In genomic region chr3:174614046-174614445, GRCh38 we compare ENCODE assay signal across 23 cellular contexts.
DNase-seq lines count a peak whose midpoint lies in the region; FAIRE-seq and TF ChIP-seq lines count a peak whose summit lies in the region.
"Had no signal": no experiment of that assay in that cellular context is flagged by ENCODE, and none has a peak within 500 bp of the region (broad histone marks: within the 10 kb centered on the region; RNA-seq: fewer than 3 reads in every experiment).

No MANE protein-coding gene starts in this region.

- H3K36me3 ChIP-seq in A673 (ENCODE audit: insufficient read depth, low read length, poor library complexity, severe bottlenecking), result no peaks in the 10 kb centered on the region
- H3K36me3 ChIP-seq: heart right ventricle, pancreas had no signal

- no peaks in the 10 kb centered on the region for H3K27me3 ChIP-seq in A673 (replicated peaks; ENCODE audit: insufficient read depth, low read depth, low read length, poor library complexity)
- H3K27me3 ChIP-seq: heart right ventricle, pancreas had no signal

- H3K27ac ChIP-seq in A673 (ENCODE audit: low read depth, low read length, poor library complexity, severe bottlenecking), result no peak overlapping the region
- H3K27ac ChIP-seq: heart right ventricle, KMS-11, pancreas, PC-9 had no signal

- no peak for FAIRE-seq in HTR-8/SVneo (lab: Jason Lieb, UNC)
- FAIRE-seq: G401.6, islet of Langerhans, pancreas, urothelium cell line had no signal

- DNase-seq in A673 (ENCODE audit: low spot score), result peak; percentile 4
- peak; percentile 20 for DNase-seq in EH (ENCODE audit: low read depth)
- peak; percentile 22 for DNase-seq in NCI-H2081 treated with DMSO at 0.1 percent for 48 hours (lab: John Stamatoyannopoulos, UW)
- DNase-seq in choroid plexus epithelial cell (ENCODE audit: low read depth), result peak; percentile 30
- DNase-seq in ACHN, result no peak
- DNase-seq in GM19238 (ENCODE audit: insufficient read length, low spot score), result no peak
- no peak for DNase-seq in HTR-8/SVneo (ENCODE audit: insufficient read length, low spot score)
- no peak for DNase-seq in NCI-H446 treated with DMSO at 0.1 percent for 48 hours (lab: John Stamatoyannopoulos, UW)
- DNase-seq: activated naive CD8-positive, alpha-beta T cell treated with anti-CD3 and anti-CD28 coated beads, Interleukin-2, amount 50 U/mL, for 24 hours; CD8-positive, alpha-beta memory T cell; central memory CD4-positive, alpha-beta T cell; effector CD8-positive, alpha-beta T cell; heart right ventricle; NCI-H1048; NCI-H526; pancreas; PC-9; stimulated activated CD4-positive, alpha-beta T cell treated with anti-CD3 and anti-CD28 coated beads, Interleukin-2, amount 100 ng/mL, for 24 hours; T-helper 9 cell had no signal

- no peaks in the 10 kb centered on the region for H3K9me3 ChIP-seq in A673 (ENCODE audit: low read depth, low read length, poor library complexity, severe bottlenecking)
- H3K9me3 ChIP-seq: pancreas had no signal

- CTCF ChIA-PET in A673 (lab: Charles Lee), result no interaction called here

- in situ Hi-C loops in ACHN (cut with HindIII; ENCODE audit: low pct_ligation_motif_present, low pct_unique_long_range_greater_than_20kb, low sequenced_read_pairs), result no loop called here

- no peak for TF ChIP-seq CTCF in A673 (conservative IDR thresholded peaks at IDR 0.05; ENCODE audit: low read depth, low read length)
- no peak for TF ChIP-seq CTCF in choroid plexus epithelial cell (conservative IDR thresholded peaks at IDR 0.05; ENCODE audit: low read depth, low read length)

- BruUV-seq in A673 (replicated peaks; lab: Mats Ljungman, UMichigan), result no TSS peak

- intact Hi-C loops in A673 (cut with micrococcal nuclease; ENCODE audit: unreplicated experiment), result no loop called here

- POLR2A ChIA-PET in A673 (lab: Charles Lee; ENCODE audit: low non-redundant PET), result no interaction called here

- no peaks in the 10 kb centered on the region for H3K4me1 ChIP-seq in A673 (ENCODE audit: insufficient read depth, low read length, poor library complexity, severe bottlenecking)

- no peak overlapping the region for H3K4me3 ChIP-seq in A673 (ENCODE audit: low read depth, low read length, poor library complexity, severe bottlenecking)
- H3K4me3 ChIP-seq in choroid plexus epithelial cell (ENCODE audit: low read depth, low read length), result no peak overlapping the region
- H3K4me3 ChIP-seq: heart right ventricle, pancreas, PC-9 had no signal

Comparison
In these comparisons a context has a peak if more than half of its experiments do, and no peak if none do; other contexts are left out.
1. DNase-seq: peak in A673 (single experiment), EH (single experiment), NCI-H2081 treated with DMSO at 0.1 percent for 48 hours (single experiment) and choroid plexus epithelial cell (single experiment); none in ACHN (single experiment), GM19238 (single experiment), HTR-8/SVneo (single experiment) and NCI-H446 treated with DMSO at 0.1 percent for 48 hours (single experiment).